In the genomic region with DNA sequence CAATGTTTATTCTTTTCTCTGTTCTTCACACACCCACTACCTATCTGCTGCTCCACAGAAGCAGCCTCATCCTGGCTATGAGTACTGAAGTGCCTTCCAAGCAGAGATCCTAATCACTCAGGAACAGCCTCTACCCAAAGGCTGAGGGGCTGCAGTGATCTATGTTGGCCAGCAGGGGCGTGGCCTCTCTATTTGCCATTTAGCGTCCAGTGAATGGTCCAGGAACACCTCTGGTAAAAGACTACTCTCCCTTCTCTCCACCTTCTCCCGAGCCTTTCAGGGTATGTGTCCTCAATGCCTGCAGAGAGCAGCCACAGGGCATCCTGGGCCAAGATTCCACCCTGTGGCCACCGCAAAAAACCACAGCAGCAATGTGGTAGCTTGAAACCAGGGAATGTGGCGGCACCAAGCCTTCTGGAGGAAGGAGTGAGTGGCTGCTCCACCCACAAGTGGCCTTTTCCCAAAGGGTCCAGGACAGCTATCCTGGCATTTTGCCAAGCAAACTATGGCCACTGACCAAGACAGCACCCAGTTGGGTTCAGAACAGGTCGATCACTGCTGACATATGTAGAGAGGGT, we compare ENCODE assay signal across 7 cellular contexts.
DNase-seq lines count a peak whose midpoint lies in the region; ATAC-seq, FAIRE-seq and TF ChIP-seq lines count a peak whose summit lies in the region.

No MANE protein-coding gene starts in this region.

- H3K36me3 ChIP-seq in adipocyte (ENCODE audit: control insufficient read depth, insufficient read depth, low read length, severe bottlenecking) (no peaks in the 10 kb centered on the region), kidney (ENCODE audit: control insufficient read depth in 1 of 2, insufficient read depth in 2 of 2, low read length in 2 of 2) (no peaks in the 10 kb centered on the region)

- H3K4me1 ChIP-seq in adipocyte (ENCODE audit: control insufficient read depth, insufficient read depth, low read length) (peaks cover 48% of the 10 kb centered on the region), kidney (ENCODE audit: control insufficient read depth in 1 of 2, insufficient read depth in 1 of 2, low read depth in 1 of 2, low read length in 2 of 2) (peaks cover 0 to 9% of the 10 kb centered on the region in 2 donors)

- H3K4me3 ChIP-seq in adipocyte (ENCODE audit: low read length) (no peak overlapping the region), kidney (ENCODE audit: low read length in 2 of 2) (no peak overlapping the region)

- ATAC-seq in GM21723 (IDR thresholded peaks at IDR 0.05; ENCODE audit: unreplicated experiment) = peak; percentile 63
- ATAC-seq in stimulated activated naive CD8-positive, alpha-beta T cell treated with anti-CD3 and anti-CD28 coated beads, Interleukin-15, amount 100 ng/mL, for 72 hours = peak; percentile 46

- FAIRE-seq in kidney (lab: Jason Lieb, UNC) = no peak

- peaks cover 26% of the 10 kb centered on the region for H3K4me1 Mint-ChIP-seq in stimulated activated naive CD8-positive, alpha-beta T cell treated with anti-CD3 and anti-CD28 coated beads, Interleukin-15, amount 100 ng/mL, for 72 hours

- no peaks in the 10 kb centered on the region for H3K9me3 Mint-ChIP-seq in stimulated activated naive CD8-positive, alpha-beta T cell treated with anti-CD3 and anti-CD28 coated beads, Interleukin-15, amount 100 ng/mL, for 72 hours

- H3K9me3 ChIP-seq in adipocyte (ENCODE audit: control insufficient read depth, low read length) (no peaks in the 10 kb centered on the region), kidney (ENCODE audit: control insufficient read depth in 1 of 2, low read length in 2 of 2) (no peaks in the 10 kb centered on the region)

- no peak overlapping the region for H3K27ac Mint-ChIP-seq in stimulated activated naive CD8-positive, alpha-beta T cell treated with anti-CD3 and anti-CD28 coated beads, Interleukin-15, amount 100 ng/mL, for 72 hours

- H3K9ac ChIP-seq in adipocyte (ENCODE audit: low read length) (no peak overlapping the region), kidney (ENCODE audit: low read length in 2 of 2) (no peak overlapping the region)

- peaks cover 14% of the 10 kb centered on the region for H3K27me3 ChIP-seq in adipocyte (replicated peaks; ENCODE audit: control insufficient read depth, insufficient read depth, low read length)

- H3K27me3 Mint-ChIP-seq in stimulated activated naive CD8-positive, alpha-beta T cell treated with anti-CD3 and anti-CD28 coated beads, Interleukin-15, amount 100 ng/mL, for 72 hours = no peaks in the 10 kb centered on the region

- DNase-seq in DMS53 (lab: John Stamatoyannopoulos, UW) (peak; percentile 86), NCI-H748 treated with DMSO at 0.1 percent for 48 hours (lab: John Stamatoyannopoulos, UW) (peak; percentile 21), adipocyte (ENCODE audit: low read depth) (peak; percentile 46), kidney (no peak), putamen (ENCODE audit: low spot score) (no peak)
- peak in 1 of 2 donors; percentile 39 for DNase-seq in stimulated activated naive CD8-positive, alpha-beta T cell treated with anti-CD3 and anti-CD28 coated beads, Interleukin-15, amount 100 ng/mL, for 72 hours

- no peak overlapping the region for H3K27ac ChIP-seq in kidney (ENCODE audit: low read depth in 2 of 2, low read length in 2 of 2)

- TF ChIP-seq CTCF in kidney (IDR thresholded peaks at IDR 0.05; ENCODE audit: borderline replicate concordance, extremely low read depth, insufficient read depth) = peak; percentile 64

- H3K4me3 Mint-ChIP-seq in stimulated activated naive CD8-positive, alpha-beta T cell treated with anti-CD3 and anti-CD28 coated beads, Interleukin-15, amount 100 ng/mL, for 72 hours = no peak overlapping the region

- intact Hi-C loops in kidney (cut with DNase I) = no loop called here

Comparison
In these comparisons a context has a peak if more than half of its experiments do, and no peak if none do; other contexts are left out.
1. DNase-seq: peak in DMS53 (single experiment), NCI-H748 treated with DMSO at 0.1 percent for 48 hours (single experiment) and adipocyte (single experiment); none in kidney (single experiment) and putamen (single experiment).